In genomic region chr5:159440948-159441347, GRCh38 we compare ENCODE assay signal across 18 cellular contexts.
"Had no signal": no experiment of that assay in that cellular context is flagged by ENCODE, and none has a peak within 500 bp of the region (broad histone marks: within the 10 kb centered on the region; RNA-seq: fewer than 3 reads in every experiment).

No MANE protein-coding gene starts in this region.

- H3K4me3 ChIP-seq: adrenal gland, K562, SK-N-MC had no signal

- H3K9me3 ChIP-seq: adrenal gland had no signal

- ATAC-seq: activated CD4-positive, CD25-positive, alpha-beta regulatory T cell treated with anti-CD3 and anti-CD28 coated beads, Interleukin-2, amount 50 U/mL, for 24 hours; activated CD8-positive, alpha-beta T cell treated with anti-CD3 and anti-CD28 coated beads for 36 hours; activated T-cell treated with anti-CD3 and anti-CD28 coated beads, Interleukin-2, amount 50 U/mL, for 72 hours had no signal

- H3K27me3 ChIP-seq: adrenal gland had no signal

- DNase-seq: activated CD4-positive, alpha-beta T cell treated with anti-CD3 and anti-CD28 coated beads for 4 hours; activated CD8-positive, alpha-beta memory T cell treated with anti-CD3 and anti-CD28 coated beads, Interleukin-2, amount 50 U/mL, for 4 hours; activated CD8-positive, alpha-beta T cell treated with anti-CD3 and anti-CD28 coated beads for 36 hours; activated gamma-delta T cell treated with Interleukin-2 at 50 U/mL for 16 hours; activated naive CD4-positive, alpha-beta T cell treated with anti-CD3 and anti-CD28 coated beads, Interleukin-2, amount 50 U/mL, for 16 hours; activated naive CD8-positive, alpha-beta T cell treated with anti-CD3 and anti-CD28 coated beads, Interleukin-2, amount 10 ng/mL, durations not matched to agents 7 days and 5 days; activated T-cell treated with anti-CD3 and anti-CD28 coated beads, Interleukin-2, amount 50 U/mL, for 72 hours; anterior cingulate cortex; Kasumi-1; NCI-H345; NCI-H510A; NK-92 treated with Interleukin-12 subunit alpha and Interleukin-12 subunit beta, amount 100 ng/mL, for 24 hours; SIG-M5; T-helper 1 cell had no signal

- H3K4me1 ChIP-seq: adrenal gland had no signal

- H3K27ac ChIP-seq: adrenal gland, SK-N-MC had no signal

- H3K36me3 ChIP-seq: adrenal gland had no signal
